ENCODE assay signal across 23 cellular contexts in genomic region chr9:75664597-75664996, GRCh38.
DNase-seq lines count a peak whose midpoint lies in the region; ATAC-seq, FAIRE-seq and TF ChIP-seq lines count a peak whose summit lies in the region.
"Had no signal": no experiment of that assay in that cellular context is flagged by ENCODE, and none has a peak within 500 bp of the region (broad histone marks: within the 10 kb centered on the region; RNA-seq: fewer than 3 reads in every experiment).

No MANE protein-coding gene starts in this region.

- H3K36me3 ChIP-seq in bronchial epithelial cell (ENCODE audit: control insufficient read depth, insufficient read depth, low read length): no peaks in the 10 kb centered on the region
- H3K36me3 ChIP-seq: gastroesophageal sphincter, tibial nerve had no signal

- ATAC-seq in GM18502 (IDR thresholded peaks at IDR 0.05; ENCODE audit: poor library complexity, unreplicated experiment): no peak
- ATAC-seq: gastroesophageal sphincter, natural killer cell, PC-3 had no signal

- no peaks in the 10 kb centered on the region for H3K27me3 ChIP-seq in bronchial epithelial cell (ENCODE audit: control insufficient read depth, insufficient read depth, low read length)
- H3K27me3 ChIP-seq: gastroesophageal sphincter, tibial nerve had no signal

- FAIRE-seq in bronchial epithelial cell (lab: Jason Lieb, UNC): no peak
- FAIRE-seq: D721Med, endometrium had no signal

- no peak for TF ChIP-seq CTCF in bronchial epithelial cell (IDR thresholded peaks at IDR 0.05; ENCODE audit: insufficient read depth, low read length, severe bottlenecking)

- DNase-seq in COLO668 (lab: John Stamatoyannopoulos, UW; ENCODE audit: unreplicated experiment): peak; percentile 21
- DNase-seq in NCI-H1092 (lab: John Stamatoyannopoulos, UW): peak; percentile 56
- DNase-seq in NCI-H2171 (lab: John Stamatoyannopoulos, UW): peak; percentile 12
- peak; percentile 20 for DNase-seq in bronchial epithelial cell (ENCODE audit: low read depth)
- DNase-seq in NCI-H526 treated with DMSO at 0.1 percent for 48 hours (lab: John Stamatoyannopoulos, UW): no peak
- DNase-seq in caudate nucleus (lab: John Stamatoyannopoulos, UW): no peak
- no peak for DNase-seq in effector CD8-positive, alpha-beta T cell (lab: John Stamatoyannopoulos, UW)
- DNase-seq: activated CD4-positive, alpha-beta T cell treated with anti-CD3 and anti-CD28 coated beads for 4 hours; activated effector memory CD4-positive, alpha-beta T cell treated with anti-CD3 and anti-CD28 coated beads, Interleukin-2, amount 50 U/mL, for 16 hours; activated naive CD8-positive, alpha-beta T cell treated with anti-CD3 and anti-CD28 coated beads for 36 hours; aorta; H9; natural killer cell; occipital lobe; PC-3; SIG-M5; stimulated activated CD4-positive, alpha-beta T cell treated with anti-CD3 and anti-CD28 coated beads, Interleukin-1b, Interleukin-23, amount 100 ng/mL, for 48 hours had no signal

- no peak overlapping the region for H3K27ac ChIP-seq in caudate nucleus (ENCODE audit: low read depth, low read length)
- H3K27ac ChIP-seq: gastroesophageal sphincter, skin epidermis, tibial nerve had no signal

- no peak overlapping the region for H3K4me3 ChIP-seq in bronchial epithelial cell (ENCODE audit: low read depth, low read length)
- H3K4me3 ChIP-seq: gastroesophageal sphincter, skin epidermis, tibial nerve had no signal

Comparison
In these comparisons a context has a peak if more than half of its experiments do, and no peak if none do; other contexts are left out.
1. DNase-seq: peak in COLO668 (single experiment), NCI-H1092 (single experiment), NCI-H2171 (single experiment) and bronchial epithelial cell (single experiment); none in NCI-H526 treated with DMSO at 0.1 percent for 48 hours (single experiment), caudate nucleus (0 of 61) and effector CD8-positive, alpha-beta T cell (single experiment).